In the genomic region with DNA sequence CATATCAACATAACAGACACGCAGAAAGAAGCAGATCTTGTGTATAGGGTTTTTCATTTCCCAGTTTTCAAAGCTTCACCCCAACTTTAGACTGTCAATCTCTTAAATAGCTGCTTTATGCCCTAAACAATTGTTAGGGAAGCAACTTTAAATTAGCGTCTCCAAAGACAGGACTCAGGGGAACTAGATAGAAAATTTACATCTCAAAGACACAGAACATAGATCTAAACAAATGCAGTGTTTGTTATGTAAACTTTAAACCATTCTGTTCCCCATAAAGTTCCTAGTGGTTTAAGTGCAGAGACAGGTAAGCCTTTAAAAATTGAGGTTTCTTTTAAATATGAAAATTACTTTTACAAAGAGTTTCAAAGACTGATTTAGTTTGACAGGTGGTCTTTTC, we compare ENCODE assay signal across 36 cellular contexts.
"Had no signal": no experiment of that assay in that cellular context is flagged by ENCODE, and none has a peak within 500 bp of the region (broad histone marks: within the 10 kb centered on the region; RNA-seq: fewer than 3 reads in every experiment).

No MANE protein-coding gene starts in this region.

- DNase-seq: activated CD4-positive, alpha-beta memory T cell treated with anti-CD3 and anti-CD28 coated beads for 36 hours; activated CD4-positive, alpha-beta T cell treated with anti-CD3 and anti-CD28 coated beads for 36 hours; activated CD4-positive, alpha-beta T cell treated with anti-CD3 and anti-CD28 coated beads, Interleukin-2, amount 10 ng/mL, durations not matched to agents 24 days and 14 days; activated CD4-positive, CD25-positive, alpha-beta regulatory T cell; activated CD4-positive, CD25-positive, alpha-beta regulatory T cell treated with anti-CD3 and anti-CD28 coated beads, Interleukin-2, amount 50 U/mL, for 72 hours; activated CD8-positive, alpha-beta memory T cell treated with anti-CD3 and anti-CD28 coated beads, Interleukin-2, amount 10 ng/mL, durations not matched to agents 7 days and 5 days; activated CD8-positive, alpha-beta memory T cell treated with anti-CD3 and anti-CD28 coated beads, Interleukin-2, amount 50 U/mL, for 4 hours; activated CD8-positive, alpha-beta T cell treated with anti-CD3 and anti-CD28 coated beads, Interleukin-2, amount 10 ng/mL, durations not matched to agents 7 days and 5 days; activated effector memory CD4-positive, alpha-beta T cell treated with anti-CD3 and anti-CD28 coated beads, Interleukin-2, amount 50 U/mL, for 16 hours; activated naive CD4-positive, alpha-beta T cell treated with anti-CD3 and anti-CD28 coated beads for 36 hours; activated naive CD8-positive, alpha-beta T cell treated with anti-CD3 and anti-CD28 coated beads for 36 hours; activated naive CD8-positive, alpha-beta T cell treated with anti-CD3 and anti-CD28 coated beads, Interleukin-2, amount 50 U/mL, for 24 hours; activated T-cell treated with anti-CD3 and anti-CD28 coated beads, Interleukin-2, amount 50 U/mL, for 1 hour; activated T-cell treated with anti-CD3 and anti-CD28 coated beads, Interleukin-2, amount 50 U/mL, for 48 hours; adrenal gland; amygdala; central memory CD4-positive, alpha-beta T cell; cerebellar nuclear complex; colonic mucosa; effector CD8-positive, alpha-beta T cell; esophagus squamous epithelium; foreskin melanocyte; heart right ventricle; T-helper 17 cell; T1000; WERI-Rb-1 had no signal

- H3K36me3 Mint-ChIP-seq: activated CD4-positive, alpha-beta memory T cell treated with anti-CD3 and anti-CD28 coated beads for 36 hours; activated CD8-positive, alpha-beta memory T cell treated with anti-CD3 and anti-CD28 coated beads, Interleukin-2, amount 10 ng/mL, durations not matched to agents 7 days and 5 days; activated naive CD8-positive, alpha-beta T cell treated with anti-CD3 and anti-CD28 coated beads for 36 hours; brain had no signal

- H3K9me3 ChIP-seq: ascending aorta, breast epithelium, colonic mucosa had no signal

- H3K27ac Mint-ChIP-seq: activated CD4-positive, alpha-beta memory T cell treated with anti-CD3 and anti-CD28 coated beads for 36 hours; activated CD4-positive, alpha-beta T cell treated with anti-CD3 and anti-CD28 coated beads for 36 hours; activated CD4-positive, alpha-beta T cell treated with anti-CD3 and anti-CD28 coated beads, Interleukin-2, amount 10 ng/mL, durations not matched to agents 24 days and 14 days; activated CD8-positive, alpha-beta memory T cell treated with anti-CD3 and anti-CD28 coated beads, Interleukin-2, amount 10 ng/mL, durations not matched to agents 7 days and 5 days; activated CD8-positive, alpha-beta T cell treated with anti-CD3 and anti-CD28 coated beads, Interleukin-2, amount 10 ng/mL, durations not matched to agents 7 days and 5 days; activated naive CD4-positive, alpha-beta T cell treated with anti-CD3 and anti-CD28 coated beads for 36 hours; activated naive CD4-positive, alpha-beta T cell treated with anti-CD3 and anti-CD28 coated beads, Interleukin-2, amount 50 U/mL, for 24 hours; activated naive CD8-positive, alpha-beta T cell treated with anti-CD3 and anti-CD28 coated beads for 36 hours; activated naive CD8-positive, alpha-beta T cell treated with anti-CD3 and anti-CD28 coated beads, Interleukin-2, amount 50 U/mL, for 24 hours; activated T-helper 1 cell treated with anti-CD3 and anti-CD28 coated beads, Interleukin-12 subunit alpha, Interleukin-12 subunit beta, Interleukin-2, Interleukin-4 antibody, amounts not matched to agents 30 ng/mL and 10 ng/mL and 1 ng/mL, durations not matched to agents 14 hours and 24 hours and 36 hours; activated T-helper 2 cell treated with anti-CD3 and anti-CD28 coated beads, Interferon-gamma antibody, Interleukin-2, Interleukin-4, amounts not matched to agents 10 μg/mL and 5 μg/mL and 100 μg/mL, durations not matched to agents 14 hours and 24 hours and 36 hours; brain; T-helper 17 cell; T-helper 2 cell treated with Interferon-gamma antibody and Interleukin-4, amounts not matched to agents 5 μg/mL and 100 μg/mL, for 36 hours had no signal

- H3K4me1 Mint-ChIP-seq: activated CD4-positive, alpha-beta T cell treated with anti-CD3 and anti-CD28 coated beads for 36 hours; activated CD4-positive, alpha-beta T cell treated with anti-CD3 and anti-CD28 coated beads, Interleukin-2, amount 10 ng/mL, durations not matched to agents 24 days and 14 days; activated CD8-positive, alpha-beta memory T cell treated with anti-CD3 and anti-CD28 coated beads, Interleukin-2, amount 10 ng/mL, durations not matched to agents 7 days and 5 days; activated naive CD4-positive, alpha-beta T cell treated with anti-CD3 and anti-CD28 coated beads, Interleukin-2, amount 50 U/mL, for 24 hours; activated naive CD8-positive, alpha-beta T cell treated with anti-CD3 and anti-CD28 coated beads for 36 hours; activated naive CD8-positive, alpha-beta T cell treated with anti-CD3 and anti-CD28 coated beads, Interleukin-2, amount 50 U/mL, for 24 hours; brain; T-helper 17 cell had no signal

- H3K27me3 Mint-ChIP-seq: activated CD4-positive, alpha-beta T cell treated with anti-CD3 and anti-CD28 coated beads for 36 hours; activated CD4-positive, alpha-beta T cell treated with anti-CD3 and anti-CD28 coated beads, Interleukin-2, amount 10 ng/mL, durations not matched to agents 24 days and 14 days; activated CD8-positive, alpha-beta memory T cell treated with anti-CD3 and anti-CD28 coated beads, Interleukin-2, amount 10 ng/mL, durations not matched to agents 7 days and 5 days; activated naive CD4-positive, alpha-beta T cell treated with anti-CD3 and anti-CD28 coated beads, Interleukin-2, amount 50 U/mL, for 24 hours; activated naive CD8-positive, alpha-beta T cell treated with anti-CD3 and anti-CD28 coated beads for 36 hours; activated naive CD8-positive, alpha-beta T cell treated with anti-CD3 and anti-CD28 coated beads, Interleukin-2, amount 50 U/mL, for 24 hours; T-helper 17 cell had no signal

- ATAC-seq: activated CD4-positive, alpha-beta T cell treated with anti-CD3 and anti-CD28 coated beads for 36 hours; activated CD8-positive, alpha-beta memory T cell treated with anti-CD3 and anti-CD28 coated beads, Interleukin-2, amount 10 ng/mL, durations not matched to agents 7 days and 5 days; activated CD8-positive, alpha-beta T cell treated with anti-CD3 and anti-CD28 coated beads, Interleukin-2, amount 10 ng/mL, durations not matched to agents 7 days and 5 days; activated naive CD8-positive, alpha-beta T cell treated with anti-CD3 and anti-CD28 coated beads, Interleukin-2, amount 50 U/mL, for 24 hours; gastroesophageal sphincter; heart right ventricle; T-helper 17 cell had no signal

- H3K36me3 ChIP-seq: adrenal gland, ascending aorta, breast epithelium, cardiac muscle cell, colonic mucosa, esophagus squamous epithelium, gastroesophageal sphincter, heart right ventricle, WERI-Rb-1 had no signal

- H3K27me3 ChIP-seq: adrenal gland, ascending aorta, breast epithelium, colonic mucosa, esophagus squamous epithelium, gastroesophageal sphincter, heart right ventricle had no signal

- H3K9me3 Mint-ChIP-seq: activated CD4-positive, alpha-beta T cell treated with anti-CD3 and anti-CD28 coated beads, Interleukin-2, amount 10 ng/mL, durations not matched to agents 24 days and 14 days; activated naive CD8-positive, alpha-beta T cell treated with anti-CD3 and anti-CD28 coated beads, Interleukin-2, amount 50 U/mL, for 24 hours had no signal

- H3K4me3 ChIP-seq: adrenal gland, ascending aorta, breast epithelium, cardiac muscle cell, colonic mucosa, esophagus squamous epithelium, gastroesophageal sphincter, heart right ventricle had no signal

- H3K27ac ChIP-seq: adrenal gland, ascending aorta, breast epithelium, cardiac muscle cell, colonic mucosa, epithelial cell of prostate, esophagus squamous epithelium, gastroesophageal sphincter, heart right ventricle, WERI-Rb-1 had no signal

- H3K4me3 Mint-ChIP-seq: activated CD4-positive, alpha-beta memory T cell treated with anti-CD3 and anti-CD28 coated beads for 36 hours; activated CD4-positive, alpha-beta T cell treated with anti-CD3 and anti-CD28 coated beads for 36 hours; activated CD4-positive, alpha-beta T cell treated with anti-CD3 and anti-CD28 coated beads, Interleukin-2, amount 10 ng/mL, durations not matched to agents 24 days and 14 days; activated CD8-positive, alpha-beta memory T cell treated with anti-CD3 and anti-CD28 coated beads, Interleukin-2, amount 10 ng/mL, durations not matched to agents 7 days and 5 days; activated CD8-positive, alpha-beta T cell treated with anti-CD3 and anti-CD28 coated beads, Interleukin-2, amount 10 ng/mL, durations not matched to agents 7 days and 5 days; activated naive CD4-positive, alpha-beta T cell treated with anti-CD3 and anti-CD28 coated beads for 36 hours; activated naive CD4-positive, alpha-beta T cell treated with anti-CD3 and anti-CD28 coated beads, Interleukin-2, amount 50 U/mL, for 24 hours; activated naive CD8-positive, alpha-beta T cell treated with anti-CD3 and anti-CD28 coated beads for 36 hours; activated naive CD8-positive, alpha-beta T cell treated with anti-CD3 and anti-CD28 coated beads, Interleukin-2, amount 50 U/mL, for 24 hours; activated T-helper 1 cell treated with anti-CD3 and anti-CD28 coated beads, Interleukin-12 subunit alpha, Interleukin-12 subunit beta, Interleukin-2, Interleukin-4 antibody, amounts not matched to agents 30 ng/mL and 10 ng/mL and 1 ng/mL, durations not matched to agents 14 hours and 24 hours and 36 hours; brain; T-helper 17 cell; T-helper 2 cell treated with Interferon-gamma antibody and Interleukin-4, amounts not matched to agents 5 μg/mL and 100 μg/mL, for 36 hours had no signal

- H3K4me1 ChIP-seq: adrenal gland, ascending aorta, breast epithelium, colonic mucosa, esophagus squamous epithelium, gastroesophageal sphincter, heart right ventricle had no signal
